11 cellular contexts compared by ENCODE assay signal in the genomic region with DNA sequence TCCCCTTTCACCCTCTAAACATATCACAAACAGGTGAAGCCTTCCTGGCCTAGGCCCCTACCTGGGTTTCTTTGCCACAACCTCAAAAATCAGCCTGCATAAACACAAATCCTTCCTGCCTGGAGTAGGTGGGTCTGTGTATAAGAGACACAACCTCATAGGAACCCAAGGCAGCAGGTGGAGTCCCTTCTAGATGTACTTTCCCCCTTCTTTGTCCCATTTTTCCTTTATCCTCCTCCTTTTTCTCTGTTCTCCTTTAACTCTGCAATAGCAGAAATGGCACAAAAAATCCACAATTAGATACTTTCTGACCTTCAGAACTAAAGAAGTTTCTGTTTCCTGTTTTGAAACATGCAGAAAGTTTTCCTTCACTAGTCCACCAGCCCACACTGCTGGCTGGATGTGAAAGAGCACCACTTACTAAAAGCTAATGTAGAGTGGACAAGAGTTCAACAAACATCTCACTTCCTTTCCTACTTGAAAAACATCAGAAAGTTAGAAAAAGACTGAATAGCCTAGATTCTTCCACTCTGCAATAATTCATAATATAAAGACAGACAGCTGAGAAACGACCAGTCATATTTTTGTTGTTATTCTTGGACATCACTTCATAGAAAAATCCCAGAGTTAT. TPM values are rescaled to one million over a fixed set of nuclear protein-coding genes. Genes with fewer than 3 reads are reported as not detected.
DNase-seq lines count a peak whose midpoint lies in the region; ATAC-seq and TF ChIP-seq lines count a peak whose summit lies in the region.
"Had no signal": no experiment of that assay in that cellular context is flagged by ENCODE, and none has a peak within 500 bp of the region (broad histone marks: within the 10 kb centered on the region; RNA-seq: fewer than 3 reads in every experiment).

No MANE protein-coding gene starts in this region.

- no peak overlapping the region for H4K12ac ChIP-seq in trophoblast cell (ENCODE audit: low read depth, low read length)

- peaks cover 2 to 4% of the 10 kb centered on the region in 2 experiments for H3K36me3 ChIP-seq in trophoblast cell (ENCODE audit: control insufficient read depth in 1 of 2, insufficient read depth in 2 of 2, low read length in 2 of 2)
- H3K36me3 ChIP-seq: cardiac muscle cell had no signal

- peaks cover 5% of the 10 kb centered on the region for H3K9me3 Mint-ChIP-seq in osteocyte (ENCODE audit: unreplicated experiment)
- H3K9me3 Mint-ChIP-seq in activated CD8-positive, alpha-beta memory T cell treated with anti-CD3 and anti-CD28 coated beads, Interleukin-2, amount 10 ng/mL, durations not matched to agents 7 days and 5 days (ENCODE audit: low read depth), result no peaks in the 10 kb centered on the region

- no peak overlapping the region for H3K23ac ChIP-seq in trophoblast cell (ENCODE audit: low read length)

- H4K91ac ChIP-seq in trophoblast cell (ENCODE audit: low read depth, low read length), result no peak overlapping the region

- H4K8ac ChIP-seq in trophoblast cell (ENCODE audit: low read depth, low read length), result no peak overlapping the region

- H2BK5ac ChIP-seq in trophoblast cell (ENCODE audit: low read depth, low read length, poor library complexity), result no peak overlapping the region

- H3K4me3 Mint-ChIP-seq in osteocyte (ENCODE audit: unreplicated experiment), result peak overlapping the region; percentile 44
- H3K4me3 Mint-ChIP-seq in activated CD8-positive, alpha-beta memory T cell treated with anti-CD3 and anti-CD28 coated beads, Interleukin-2, amount 10 ng/mL, durations not matched to agents 7 days and 5 days, result no peak overlapping the region

- no peak overlapping the region for H3K4me3 ChIP-seq in trophoblast cell (ENCODE audit: low read depth, low read length)
- H3K4me3 ChIP-seq: cardiac muscle cell, SJCRH30 had no signal

- WGBS in trophoblast cell (ENCODE audit: extremely low coverage, insufficient coverage, insufficient read length), result no CpG with 5 or more reads among the region's 1 CpG

- H3K9ac ChIP-seq in trophoblast cell (ENCODE audit: low read length), result no peak overlapping the region

- no peaks in the 10 kb centered on the region for H3K9me3 ChIP-seq in trophoblast cell (ENCODE audit: insufficient read depth, low read depth, low read length)
- H3K9me3 ChIP-seq: SJCRH30 had no signal

- no peak overlapping the region for H3K4ac ChIP-seq in trophoblast cell (ENCODE audit: low read depth, low read length)

- H3K27me3 Mint-ChIP-seq in osteocyte (ENCODE audit: unreplicated experiment), result no peaks in the 10 kb centered on the region
- no peaks in the 10 kb centered on the region for H3K27me3 Mint-ChIP-seq in activated CD8-positive, alpha-beta memory T cell treated with anti-CD3 and anti-CD28 coated beads, Interleukin-2, amount 10 ng/mL, durations not matched to agents 7 days and 5 days

- peak overlapping the region; percentile 90 for H3K27ac Mint-ChIP-seq in osteocyte (ENCODE audit: unreplicated experiment)
- H3K27ac Mint-ChIP-seq in activated CD8-positive, alpha-beta memory T cell treated with anti-CD3 and anti-CD28 coated beads, Interleukin-2, amount 10 ng/mL, durations not matched to agents 7 days and 5 days, result no peak overlapping the region

- no peak overlapping the region for H2BK120ac ChIP-seq in trophoblast cell (ENCODE audit: insufficient read depth, low read length, poor library complexity)

- H3K14ac ChIP-seq in trophoblast cell (ENCODE audit: low read length), result no peak overlapping the region

- no peak overlapping the region for H2AFZ ChIP-seq in trophoblast cell (ENCODE audit: insufficient read depth, low read length, poor library complexity)

- no peak overlapping the region for H2AK5ac ChIP-seq in trophoblast cell (ENCODE audit: low read length)

- no peaks in the 10 kb centered on the region for H3K27me3 ChIP-seq in trophoblast cell (ENCODE audit: insufficient read depth, low read length)
- H3K27me3 ChIP-seq: SJCRH30 had no signal

- DNase-seq in dermis blood vessel endothelial cell, result peak; percentile 65
- DNase-seq in osteocyte (ENCODE audit: extremely low spot score, unreplicated experiment), result no peak
- no peak for DNase-seq in trophoblast cell
- no peak for DNase-seq in NCI-H446 treated with DMSO at 0.1 percent for 48 hours (lab: John Stamatoyannopoulos, UW)
- DNase-seq in activated CD8-positive, alpha-beta memory T cell treated with anti-CD3 and anti-CD28 coated beads, Interleukin-2, amount 10 ng/mL, durations not matched to agents 7 days and 5 days, result no peak
- DNase-seq: occipital lobe, SJCRH30 had no signal

- no peaks in the 10 kb centered on the region for H3K79me2 ChIP-seq in trophoblast cell (ENCODE audit: control insufficient read depth, insufficient read depth, low read length, poor library complexity)

- H3K4me2 ChIP-seq in trophoblast cell (ENCODE audit: low read length), result no peak overlapping the region

- no peak overlapping the region for H3K18ac ChIP-seq in trophoblast cell (ENCODE audit: low read length)

- ATAC-seq in GM18511 (IDR thresholded peaks at IDR 0.05; ENCODE audit: unreplicated experiment) (peak; percentile 78), HG03103 (IDR thresholded peaks at IDR 0.05; ENCODE audit: low read depth, unreplicated experiment) (peak; percentile 51), HG02970 (IDR thresholded peaks at IDR 0.05; ENCODE audit: low FRiP score, unreplicated experiment) (no peak)
- no peak for ATAC-seq in activated CD8-positive, alpha-beta memory T cell treated with anti-CD3 and anti-CD28 coated beads, Interleukin-2, amount 10 ng/mL, durations not matched to agents 7 days and 5 days

- peaks cover 30% of the 10 kb centered on the region for H3K36me3 Mint-ChIP-seq in osteocyte (ENCODE audit: unreplicated experiment)
- H3K36me3 Mint-ChIP-seq in activated CD8-positive, alpha-beta memory T cell treated with anti-CD3 and anti-CD28 coated beads, Interleukin-2, amount 10 ng/mL, durations not matched to agents 7 days and 5 days, result peaks cover 4% of the 10 kb centered on the region

- peaks cover 43% of the 10 kb centered on the region for H3K4me1 Mint-ChIP-seq in osteocyte (ENCODE audit: unreplicated experiment)
- peaks cover 20% of the 10 kb centered on the region for H3K4me1 Mint-ChIP-seq in activated CD8-positive, alpha-beta memory T cell treated with anti-CD3 and anti-CD28 coated beads, Interleukin-2, amount 10 ng/mL, durations not matched to agents 7 days and 5 days

- no peak overlapping the region for H2BK12ac ChIP-seq in trophoblast cell (ENCODE audit: low read length)

- CTCF ChIA-PET in activated CD8-positive, alpha-beta memory T cell treated with anti-CD3 and anti-CD28 coated beads, Interleukin-2, amount 10 ng/mL, durations not matched to agents 7 days and 5 days (lab: Charles Lee), result interaction anchor here (1.0 kb wide), 1 partner anchor 13 kb away, joined by 3 read pairs; no protein-coding TSS in a partner anchor

- peaks cover 0 to 3% of the 10 kb centered on the region in 2 experiments for H3K4me1 ChIP-seq in trophoblast cell (ENCODE audit: control insufficient read depth in 1 of 2, insufficient read depth in 2 of 2, low read length in 2 of 2)
- H3K4me1 ChIP-seq: SJCRH30 had no signal

- no peak overlapping the region for H3K27ac ChIP-seq in trophoblast cell (ENCODE audit: low read depth, low read length)
- H3K27ac ChIP-seq: cardiac muscle cell, SJCRH30 had no signal

- no peaks in the 10 kb centered on the region for H3K79me1 ChIP-seq in trophoblast cell (ENCODE audit: low read length)

- TF ChIP-seq CTCF in osteocyte (IDR thresholded peaks at IDR 0.05), result peak; percentile 45

RNA-seq across cellular contexts. Expression of a gene that starts 11.2 kb away (rescaled TPM):
- total RNA-seq in dermis blood vessel endothelial cell, result 98.0 and 113 TPM in 2 replicates
- 10.8 and 11.4 TPM in 2 replicates for total RNA-seq in osteocyte
- 313 and 338 TPM in 2 replicates for polyA plus RNA-seq in trophoblast cell (2013)
- total RNA-seq in activated CD8-positive, alpha-beta memory T cell treated with anti-CD3 and anti-CD28 coated beads, Interleukin-2, amount 10 ng/mL, durations not matched to agents 7 days and 5 days, result 1 to 10 TPM in 1 of 2 experiments, under 1 TPM in 1; 0.47 to 1.3 TPM

Comparison
In these comparisons a context has a peak if more than half of its experiments do, and no peak if none do; other contexts are left out.
1. ATAC-seq: peak in GM18511 (single experiment) and HG03103 (single experiment); none in HG02970 (single experiment) and activated CD8-positive, alpha-beta memory T cell treated with anti-CD3 and anti-CD28 coated beads, Interleukin-2, amount 10 ng/mL, durations not matched to agents 7 days and 5 days (single experiment).